In genomic region chr3:157259825-157260224, GRCh38 we compare ENCODE assay signal across 29 cellular contexts.
"Had no signal": no experiment of that assay in that cellular context is flagged by ENCODE, and none has a peak within 500 bp of the region (broad histone marks: within the 10 kb centered on the region; RNA-seq: fewer than 3 reads in every experiment).

No MANE protein-coding gene starts in this region.

- DNase-seq: colonic mucosa; cortex of kidney; dermis blood vessel endothelial cell; dorsolateral prefrontal cortex; effector CD4-positive, alpha-beta T cell; effector CD8-positive, alpha-beta T cell; effector memory CD4-positive, alpha-beta T cell; effector memory CD8-positive, alpha-beta T cell; endodermal cell; erythroblast; esophagus squamous epithelium; foreskin fibroblast; foreskin keratinocyte; foreskin melanocyte; gastrocnemius medialis; glutamatergic neuron; head of caudate nucleus; heart left ventricle; heart right ventricle had no signal

- H3K27ac ChIP-seq: colonic mucosa, coronary artery, dorsolateral prefrontal cortex, epithelial cell of prostate, esophagus muscularis mucosa, esophagus squamous epithelium, foreskin keratinocyte, gastrocnemius medialis, gastroesophageal sphincter, heart left ventricle, heart right ventricle, hepatocyte had no signal

- ATAC-seq: effector memory CD8-positive, alpha-beta T cell; esophagus mucosa; foreskin keratinocyte; gastrocnemius medialis; gastroesophageal sphincter; heart left ventricle; heart right ventricle had no signal

- H3K27ac Mint-ChIP-seq: dendritic cell treated with granulocyte-macrophage colony-stimulating factor and Interleukin-4, amounts not matched to agents 40 ng/mL and 50 ng/mL, for 4 days; effector memory CD8-positive, alpha-beta T cell; endodermal cell had no signal

- H3K4me3 Mint-ChIP-seq: dendritic cell treated with granulocyte-macrophage colony-stimulating factor and Interleukin-4, amounts not matched to agents 40 ng/mL and 50 ng/mL, for 4 days; effector memory CD8-positive, alpha-beta T cell; endodermal cell had no signal

- FAIRE-seq: colon, endometrium, frontal cortex had no signal

- H3K4me1 ChIP-seq: colonic mucosa, esophagus squamous epithelium, foreskin keratinocyte, gastrocnemius medialis, heart left ventricle, heart right ventricle had no signal

- H3K9me3 ChIP-seq: colonic mucosa, esophagus muscularis mucosa, esophagus squamous epithelium, gastrocnemius medialis, gastroesophageal sphincter, heart left ventricle, heart right ventricle had no signal

- H3K9me3 Mint-ChIP-seq: dendritic cell treated with granulocyte-macrophage colony-stimulating factor and Interleukin-4, amounts not matched to agents 40 ng/mL and 50 ng/mL, for 4 days; effector memory CD8-positive, alpha-beta T cell; endodermal cell had no signal

- H3K27me3 ChIP-seq: colonic mucosa, dorsolateral prefrontal cortex, esophagus muscularis mucosa, esophagus squamous epithelium, gastrocnemius medialis, gastroesophageal sphincter, heart left ventricle, heart right ventricle, hepatocyte had no signal

- H3K36me3 ChIP-seq: colonic mucosa, esophagus muscularis mucosa, esophagus squamous epithelium, gastrocnemius medialis, gastroesophageal sphincter, heart left ventricle, heart right ventricle had no signal

- H3K4me2 ChIP-seq: hepatocyte had no signal

- H3K27me3 Mint-ChIP-seq: dendritic cell treated with granulocyte-macrophage colony-stimulating factor and Interleukin-4, amounts not matched to agents 40 ng/mL and 50 ng/mL, for 4 days; effector memory CD8-positive, alpha-beta T cell had no signal

- H3K4me3 ChIP-seq: colonic mucosa, coronary artery, dorsolateral prefrontal cortex, esophagus muscularis mucosa, esophagus squamous epithelium, gastrocnemius medialis, gastroesophageal sphincter, heart left ventricle, heart right ventricle, hepatocyte had no signal

- H3K79me2 ChIP-seq: hepatocyte had no signal

- H2AFZ ChIP-seq: hepatocyte had no signal
